ENCODE assay signal across 11 cellular contexts in the genomic region with DNA sequence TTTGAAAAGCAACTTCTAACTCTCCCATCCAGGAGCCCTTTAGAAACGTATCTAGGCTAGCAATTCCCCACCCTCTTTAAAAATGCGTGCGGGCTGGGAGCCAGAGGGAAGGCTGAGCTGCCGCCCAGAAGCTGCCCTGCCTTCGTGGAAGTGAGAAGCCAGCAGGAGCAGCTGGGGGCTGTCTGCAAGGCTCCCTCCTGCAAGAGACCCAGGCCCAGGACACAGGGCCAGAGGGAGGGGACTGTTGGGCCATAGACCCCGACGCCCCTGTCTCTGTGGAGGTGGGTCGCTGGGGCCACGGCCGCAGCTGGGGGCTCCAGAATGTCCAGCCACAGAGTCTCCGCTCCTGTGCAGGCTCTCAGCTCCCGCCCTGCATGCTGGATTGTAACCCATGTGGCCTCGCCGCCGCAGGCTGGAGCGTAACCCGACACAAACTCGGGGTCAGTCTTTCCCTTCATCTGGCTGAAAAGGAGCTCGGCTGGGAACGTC. TPM values are rescaled to one million over a fixed set of nuclear protein-coding genes. Genes with fewer than 3 reads are reported as not detected.
A peak's percentile ranks its signal among the peaks of the same experiment; 100 is the strongest.
DNase-seq lines count a peak whose midpoint lies in the region; ATAC-seq and TF ChIP-seq lines count a peak whose summit lies in the region.
"Had no signal": no experiment of that assay in that cellular context is flagged by ENCODE, and none has a peak within 500 bp of the region (broad histone marks: within the 10 kb centered on the region; RNA-seq: fewer than 3 reads in every experiment).

No MANE protein-coding gene starts in this region.

- ATAC-seq in Right ventricle myocardium superior (ENCODE audit: poor library complexity) (peak; percentile 75), omental fat pad (ENCODE audit: low FRiP score) (peak; percentile 39), GM21423 (IDR thresholded peaks at IDR 0.05; ENCODE audit: unreplicated experiment) (no peak)
- ATAC-seq: stimulated activated naive CD8-positive, alpha-beta T cell treated with anti-CD3 and anti-CD28 coated beads, Interleukin-15, Interleukin-2, amounts not matched to agents 100 U/mL and 50 U/mL, for 24 hours had no signal

- intact Hi-C loops in Right ventricle myocardium superior (cut with DNase I) (no loop called here), vagina (cut with DNase I) (loop anchor here (5.0 kb wide), 1 partner anchor 40 kb away; no protein-coding TSS in a partner anchor)

- H3K4me1 ChIP-seq in vagina, result peaks cover 37% of the 10 kb centered on the region

- H3K9me3 ChIP-seq in vagina, result no peaks in the 10 kb centered on the region

- TF ChIP-seq CTCF in omental fat pad (IDR thresholded peaks at IDR 0.05), result no peak
- TF ChIP-seq CTCF in vagina (IDR thresholded peaks at IDR 0.05), result no peak

- no peaks in the 10 kb centered on the region for H3K27me3 ChIP-seq in vagina

- no peak for TF ChIP-seq POLR2A in vagina (IDR thresholded peaks at IDR 0.05)

- DNase-seq in activated CD8-positive, alpha-beta memory T cell treated with anti-CD3 and anti-CD28 coated beads for 24 hours, result peak; percentile 47
- no peak for DNase-seq in activated CD8-positive, alpha-beta memory T cell treated with anti-CD3 and anti-CD28 coated beads, Interleukin-2, amount 50 U/mL, for 4 hours
- DNase-seq in Right ventricle myocardium superior (peak; percentile 70), omental fat pad (ENCODE audit: low spot score) (no peak), vagina (ENCODE audit: extremely low spot score in 2 of 2) (peak; percentile 82 to 84), NCI-H146 (lab: John Stamatoyannopoulos, UW) (no peak)
- no peak for DNase-seq in stimulated activated CD4-positive, alpha-beta T cell treated with anti-CD3 and anti-CD28 coated beads, Interleukin-4, amount 100 ng/mL, for 4 hours
- DNase-seq: NCI-H2171 treated with DMSO at 0.1 percent for 48 hours; stimulated activated naive CD8-positive, alpha-beta T cell treated with anti-CD3 and anti-CD28 coated beads, Interleukin-15, Interleukin-2, amounts not matched to agents 100 U/mL and 50 U/mL, for 24 hours had no signal

- no peaks in the 10 kb centered on the region for H3K36me3 ChIP-seq in vagina

- H3K4me3 ChIP-seq in vagina, result no peak overlapping the region
- H3K4me3 ChIP-seq: SK-N-MC had no signal

- peak overlapping the region; percentile 86 for H3K27ac ChIP-seq in vagina
- H3K27ac ChIP-seq: SK-N-MC had no signal

RNA-seq across cellular contexts. Expression of gene COL6A2, which starts 31.0 kb away (rescaled TPM):
- total RNA-seq in Right ventricle myocardium superior (191 TPM), omental fat pad (1,000 to 10,000 TPM in 1 of 4 donors, 100 to 1,000 TPM in 3; 480 to 1,153 (median 616) TPM), vagina (535 TPM)

Comparison
In these comparisons a context has a peak if more than half of its experiments do, and no peak if none do; other contexts are left out.
1. DNase-seq: peak in activated CD8-positive, alpha-beta memory T cell treated with anti-CD3 and anti-CD28 coated beads for 24 hours (single experiment), Right ventricle myocardium superior (single experiment) and vagina (2 of 2); none in activated CD8-positive, alpha-beta memory T cell treated with anti-CD3 and anti-CD28 coated beads, Interleukin-2, amount 50 U/mL, for 4 hours (single experiment), omental fat pad (single experiment), NCI-H146 (single experiment) and stimulated activated CD4-positive, alpha-beta T cell treated with anti-CD3 and anti-CD28 coated beads, Interleukin-4, amount 100 ng/mL, for 4 hours (0 of 2).